Comparison of ENCODE assay signal across 8 cellular contexts in genomic region chr9:27365977-27366376, GRCh38.
DNase-seq lines count a peak whose midpoint lies in the region; ATAC-seq and TF ChIP-seq lines count a peak whose summit lies in the region.

No MANE protein-coding gene starts in this region.

- TF ChIP-seq POLR2A in uterus (IDR thresholded peaks at IDR 0.05), result no peak

- H3K27me3 ChIP-seq in GM06990 (replicated peaks; ENCODE audit: control insufficient read depth, insufficient read depth, low read length), result no peaks in the 10 kb centered on the region
- H3K27me3 ChIP-seq in uterus, result no peaks in the 10 kb centered on the region

- no peak overlapping the region for H3K4me3 ChIP-seq in GM06990 (replicated peaks; ENCODE audit: low read depth, low read length)
- no peak overlapping the region for H3K4me3 ChIP-seq in uterus

- peaks cover 15 to 32% of the 10 kb centered on the region in 2 donors for H3K4me1 ChIP-seq in uterus

- H3K27ac ChIP-seq in caudate nucleus (ENCODE audit: low read depth, low read length) (peak overlapping the region; percentile 81), uterus (peak overlapping the region; percentile 65 to 88)

- no peaks in the 10 kb centered on the region for H3K36me3 ChIP-seq in GM06990 (ENCODE audit: control insufficient read depth, insufficient read depth, low read length)
- H3K36me3 ChIP-seq in uterus, result no peaks in the 10 kb centered on the region

- peak; percentile 82 for ATAC-seq in GM21381 (IDR thresholded peaks at IDR 0.05; ENCODE audit: unreplicated experiment)
- peak; percentile 87 for ATAC-seq in HG03558 (IDR thresholded peaks at IDR 0.05; ENCODE audit: extremely low read depth, unreplicated experiment)

- intact Hi-C loops in uterus (cut with DNase I; ENCODE audit: low total_unique reads), result no loop called here

- H3K9me3 ChIP-seq in uterus, result no peaks in the 10 kb centered on the region

- TF ChIP-seq CTCF in GM06990 (IDR thresholded peaks at IDR 0.05; ENCODE audit: insufficient read depth, low read length, poor library complexity, severe bottlenecking) (no peak), uterus (IDR thresholded peaks at IDR 0.05) (no peak)

- in situ Hi-C loops in ACHN (cut with HindIII; ENCODE audit: low pct_ligation_motif_present, low pct_unique_long_range_greater_than_20kb, low sequenced_read_pairs), result no loop called here

- peak; percentile 36 for DNase-seq in GM06990 (ENCODE audit: extremely low read depth, insufficient read length)
- DNase-seq in caudate nucleus (lab: John Stamatoyannopoulos, UW), result no peak
- no peak for DNase-seq in uterus
- no peak for DNase-seq in NAMALWA (ENCODE audit: low spot score)
- no peak for DNase-seq in SKM-1 (lab: John Stamatoyannopoulos, UW; ENCODE audit: unreplicated experiment)
- no peak for DNase-seq in ACHN
